In genomic region chr12:93183940-93184663, GRCh38 we compare ENCODE assay signal across 8 cellular contexts.
A peak's percentile ranks its signal among the peaks of the same experiment; 100 is the strongest.
DNase-seq lines count a peak whose midpoint lies in the region; ATAC-seq, FAIRE-seq and TF ChIP-seq lines count a peak whose summit lies in the region.

No MANE protein-coding gene starts in this region.

- H2AFZ ChIP-seq in DND-41 (ENCODE audit: low read depth, low read length) (peak overlapping the region; percentile 84), K562 (ENCODE audit: low read depth, low read length) (peak overlapping the region; percentile 92), neural progenitor cell (replicated peaks) (no peak overlapping the region)

- no peak overlapping the region for H3K27ac Mint-ChIP-seq in neural progenitor cell

- TF ChIP-seq EP300 in K562 (IDR thresholded peaks at IDR 0.05; ENCODE audit: low read length), result peak; percentile 27; the same call in 1 of the 2 replicates

- no peaks in the 10 kb centered on the region for H3K9me3 ChIP-seq in DND-41 (ENCODE audit: insufficient read depth, low read length, severe bottlenecking)
- peaks cover 6% of the 10 kb centered on the region for H3K9me3 ChIP-seq in K562 (replicated peaks; ENCODE audit: control insufficient read depth, insufficient read depth, low read depth, low read length)
- H3K9me3 ChIP-seq in mucosa of rectum (ENCODE audit: control insufficient read depth in 2 of 2, low read length in 2 of 2), result no peaks in the 10 kb centered on the region
- no peaks in the 10 kb centered on the region for H3K9me3 ChIP-seq in neural progenitor cell (ENCODE audit: low read depth)

- H4K20me1 ChIP-seq in DND-41 (ENCODE audit: insufficient read depth, low read length), result no peaks in the 10 kb centered on the region
- no peaks in the 10 kb centered on the region for H4K20me1 ChIP-seq in K562 (replicated peaks; ENCODE audit: control insufficient read depth, insufficient read depth, low read length)
- H4K20me1 ChIP-seq in neural progenitor cell (ENCODE audit: low read depth), result no peaks in the 10 kb centered on the region

- no peak for TF ChIP-seq POLR2A in K562 (conservative IDR thresholded peaks at IDR 0.05)

- H3K36me3 Mint-ChIP-seq in neural progenitor cell, result no peaks in the 10 kb centered on the region

- intact Hi-C loops in K562 (cut with micrococcal nuclease), result no loop called here

- in situ Hi-C loops in K562 (cut with MboI), result no loop called here

- CTCF ChIA-PET in K562 (lab: Yijun Ruan, JAX; ENCODE audit: low intra/inter-chr PET ratio) (no interaction called here), HEK293T (lab: Yijun Ruan, JAX) (no interaction called here)

- WGBS in K562 (ENCODE audit: insufficient coverage, low coverage, missing lambda C conversion rate), result 28% methylated on average over 5 of the region's 5 CpGs

- H3K27me3 Mint-ChIP-seq in neural progenitor cell (ENCODE audit: insufficient read depth, low read depth), result no peaks in the 10 kb centered on the region

- H3K4me2 ChIP-seq in DND-41 (ENCODE audit: insufficient read depth, low read length) (peak overlapping the region; percentile 33; the same call in 1 of the 2 replicates), K562 (ENCODE audit: insufficient read depth, low read length) (0 out of 2 replicates have a peak overlapping the region, but pooled peaks have one; percentile 3), neural progenitor cell (no peak overlapping the region)

- H3K27ac ChIP-seq in DND-41 (ENCODE audit: low read length) (peak overlapping the region; percentile 70), K562 (ENCODE audit: extremely low read depth, low read depth, low read length) (peak overlapping the region; percentile 14; the same call in 2 of the 3 replicates), mucosa of rectum (ENCODE audit: low read depth in 2 of 2, low read length in 2 of 2) (peak overlapping the region; percentile 53 to 57), neural progenitor cell (no peak overlapping the region)

- no peaks in the 10 kb centered on the region for H3K36me3 ChIP-seq in DND-41 (ENCODE audit: insufficient read depth, low read length)
- no peaks in the 10 kb centered on the region for H3K36me3 ChIP-seq in K562 (ENCODE audit: control insufficient read depth, insufficient read depth, low read length)
- no peaks in the 10 kb centered on the region for H3K36me3 ChIP-seq in mucosa of rectum (ENCODE audit: control insufficient read depth in 2 of 2, insufficient read depth in 2 of 2, low read length in 2 of 2)
- H3K36me3 ChIP-seq in neural progenitor cell, result no peaks in the 10 kb centered on the region

- H3F3A ChIP-seq in neural progenitor cell (ENCODE audit: low read depth), result no peaks in the 10 kb centered on the region

- peaks cover 3% of the 10 kb centered on the region for H3K9me3 Mint-ChIP-seq in neural progenitor cell

- H3K4me1 ChIP-seq in DND-41 (ENCODE audit: insufficient read depth, low read length) (peaks cover 11% of the 10 kb centered on the region), K562 (replicated peaks in 1 of 2; ENCODE audit: control insufficient read depth in 2 of 2, insufficient read depth in 2 of 2, low read length in 2 of 2) (peaks cover 10 to 14% of the 10 kb centered on the region in 2 experiments; a peak in 4 of 5 replicates), mucosa of rectum (ENCODE audit: control insufficient read depth in 2 of 2, insufficient read depth in 2 of 2, low read length in 2 of 2) (peaks cover 6% of the 10 kb centered on the region in 2 donors), neural progenitor cell (no peaks in the 10 kb centered on the region)

- no peak overlapping the region for H3K4me3 Mint-ChIP-seq in neural progenitor cell

- H3K79me2 ChIP-seq in DND-41 (ENCODE audit: insufficient read depth, low read length) (no peaks in the 10 kb centered on the region), K562 (ENCODE audit: control insufficient read depth, insufficient read depth, low read length) (no peaks in the 10 kb centered on the region), neural progenitor cell (ENCODE audit: low read depth) (no peaks in the 10 kb centered on the region)

- no peak; a peak in 1 of 4 replicates for TF ChIP-seq RAD21 in K562 (CRISPR knock-in tag; conservative IDR thresholded peaks at IDR 0.05 in 1 of 2, IDR thresholded peaks at IDR 0.05 in 1 of 2)

- POLR2A ChIA-PET in K562 (lab: Yijun Ruan, JAX) (no interaction called here), HEK293T (lab: Yijun Ruan, JAX) (no interaction called here)

- H3K4me3 ChIP-seq in DND-41 (ENCODE audit: low read depth in 1 of 2, low read length in 2 of 2), result no peak overlapping the region; a peak in 1 of 4 replicates
- H3K4me3 ChIP-seq in K562, result no peak overlapping the region
- no peak overlapping the region for H3K4me3 ChIP-seq in mucosa of rectum (ENCODE audit: low read length in 2 of 2)
- H3K4me3 ChIP-seq in neural progenitor cell, result no peak overlapping the region

- peak overlapping the region; percentile 17; the same call in 1 of the 2 replicates for H3K9ac ChIP-seq in DND-41 (ENCODE audit: low read depth, low read length)
- no peak overlapping the region for H3K9ac ChIP-seq in K562 (ENCODE audit: insufficient read depth in 1 of 2, low read depth in 2 of 2, low read length in 2 of 2)
- no peak overlapping the region for H3K9ac ChIP-seq in mucosa of rectum (ENCODE audit: low read depth in 1 of 2, low read length in 2 of 2)
- no peak overlapping the region for H3K9ac ChIP-seq in neural progenitor cell

- peaks cover 7% of the 10 kb centered on the region for H3K4me1 Mint-ChIP-seq in neural progenitor cell

- no TSS peak for BruUV-seq in K562 (replicated peaks; lab: Mats Ljungman, UMichigan)

- FAIRE-seq in K562 (lab: Jason Lieb, UNC), result no peak

- no peaks in the 10 kb centered on the region for H3K9me1 ChIP-seq in K562 (ENCODE audit: control insufficient read depth, insufficient read depth, low read length)

- DNase-seq in DND-41 (peak; percentile 44), K562 (ENCODE audit: extremely low read depth in 1 of 4, low spot score in 3 of 4) (peak in 2 of 4 experiments; percentile 23 to 30), HuH-7.5 (ENCODE audit: low spot score) (no peak), HEK293T (ENCODE audit: extremely low spot score) (no peak), neural progenitor cell (ENCODE audit: low spot score) (no peak)

- ATAC-seq in DND-41 (ENCODE audit: insufficient read depth, low read depth), result peak; percentile 95
- peak; percentile 79 for ATAC-seq in GM19467 (IDR thresholded peaks at IDR 0.05; ENCODE audit: unreplicated experiment)
- peak; percentile 79 for ATAC-seq in HG03565 (IDR thresholded peaks at IDR 0.05; ENCODE audit: unreplicated experiment)
- ATAC-seq in K562, result peak; percentile 77

- TF ChIP-seq CTCF in DND-41 (IDR thresholded peaks at IDR 0.05; ENCODE audit: borderline replicate concordance, extremely low read depth, low read length, poor library complexity, severe bottlenecking) (no peak), K562 (IDR thresholded peaks at IDR 0.05 in 2 of 3, conservative IDR thresholded peaks at IDR 0.05 in 1 of 3; ENCODE audit: insufficient read depth in 2 of 3, low read depth in 1 of 3, low read length in 3 of 3) (no peak), neural progenitor cell (IDR thresholded peaks at IDR 0.05) (no peak)

- H3K27me3 ChIP-seq in DND-41 (ENCODE audit: insufficient read depth, low read length, poor library complexity), result no peaks in the 10 kb centered on the region
- H3K27me3 ChIP-seq in K562 (ENCODE audit: control insufficient read depth in 2 of 2, insufficient read depth in 2 of 2, low read length in 2 of 2), result no peaks in the 10 kb centered on the region
- H3K27me3 ChIP-seq in mucosa of rectum (ENCODE audit: control insufficient read depth in 2 of 2, insufficient read depth in 2 of 2, low read length in 2 of 2), result no peaks in the 10 kb centered on the region
- no peaks in the 10 kb centered on the region for H3K27me3 ChIP-seq in neural progenitor cell

TF ChIP-seq in K562, 482 proteins besides CTCF, POLR2A, EP300 and RAD21 (continues in another document):
- TF ChIP-seq CXXC5 (CRISPR knock-in tag; IDR thresholded peaks at IDR 0.05) (peak; percentile 54), NR2C1 (IDR thresholded peaks at IDR 0.05) (no peak), NR2C1 (tag; IDR thresholded peaks at IDR 0.05) (0 out of 2 replicates have a peak, but pooled peaks have one; percentile 15), MCM5 (IDR thresholded peaks at IDR 0.05; ENCODE audit: low read depth) (no peak), THRAP3 (IDR thresholded peaks at IDR 0.05; ENCODE audit: borderline replicate concordance) (peak; percentile 65; the same call in 1 of the 2 replicates), STAG1 (CRISPR knock-in tag; IDR thresholded peaks at IDR 0.05; ENCODE audit: borderline replicate concordance) (no peak), TCF3 (CRISPR knock-in tag; IDR thresholded peaks at IDR 0.05) (peak; percentile 23), BHLHE40 (IDR thresholded peaks at IDR 0.05; ENCODE audit: low read length) (peak; percentile 18; the same call in 1 of the 2 replicates), MEIS2 (IDR thresholded peaks at IDR 0.05; ENCODE audit: partially characterized antibody) (peak; percentile 75), ELF1 (tag; IDR thresholded peaks at IDR 0.05) (peak; percentile 79), TEAD1 (CRISPR knock-in tag; IDR thresholded peaks at IDR 0.05) (no peak)

TF ChIP-seq in HEK293T, 16 proteins besides CTCF, POLR2A, EP300 and RAD21:
- no peak for TF ChIP-seq CTBP1 (IDR thresholded peaks at IDR 0.05; ENCODE audit: borderline replicate concordance)
- TF ChIP-seq FOXK2 (IDR thresholded peaks at IDR 0.05), result no peak
- no peak for TF ChIP-seq BHLHE40 (IDR thresholded peaks at IDR 0.05; ENCODE audit: borderline replicate concordance)
- TF ChIP-seq NFRKB (IDR thresholded peaks at IDR 0.05), result no peak
- no peak for TF ChIP-seq FOXM1 (IDR thresholded peaks at IDR 0.05; ENCODE audit: borderline replicate concordance)
- TF ChIP-seq SP1 (IDR thresholded peaks at IDR 0.05), result no peak
- no peak for TF ChIP-seq FOXA1 (IDR thresholded peaks at IDR 0.05)
- TF ChIP-seq ARNT (IDR thresholded peaks at IDR 0.05), result no peak
